13 cellular contexts compared by ENCODE assay signal in the genomic region with DNA sequence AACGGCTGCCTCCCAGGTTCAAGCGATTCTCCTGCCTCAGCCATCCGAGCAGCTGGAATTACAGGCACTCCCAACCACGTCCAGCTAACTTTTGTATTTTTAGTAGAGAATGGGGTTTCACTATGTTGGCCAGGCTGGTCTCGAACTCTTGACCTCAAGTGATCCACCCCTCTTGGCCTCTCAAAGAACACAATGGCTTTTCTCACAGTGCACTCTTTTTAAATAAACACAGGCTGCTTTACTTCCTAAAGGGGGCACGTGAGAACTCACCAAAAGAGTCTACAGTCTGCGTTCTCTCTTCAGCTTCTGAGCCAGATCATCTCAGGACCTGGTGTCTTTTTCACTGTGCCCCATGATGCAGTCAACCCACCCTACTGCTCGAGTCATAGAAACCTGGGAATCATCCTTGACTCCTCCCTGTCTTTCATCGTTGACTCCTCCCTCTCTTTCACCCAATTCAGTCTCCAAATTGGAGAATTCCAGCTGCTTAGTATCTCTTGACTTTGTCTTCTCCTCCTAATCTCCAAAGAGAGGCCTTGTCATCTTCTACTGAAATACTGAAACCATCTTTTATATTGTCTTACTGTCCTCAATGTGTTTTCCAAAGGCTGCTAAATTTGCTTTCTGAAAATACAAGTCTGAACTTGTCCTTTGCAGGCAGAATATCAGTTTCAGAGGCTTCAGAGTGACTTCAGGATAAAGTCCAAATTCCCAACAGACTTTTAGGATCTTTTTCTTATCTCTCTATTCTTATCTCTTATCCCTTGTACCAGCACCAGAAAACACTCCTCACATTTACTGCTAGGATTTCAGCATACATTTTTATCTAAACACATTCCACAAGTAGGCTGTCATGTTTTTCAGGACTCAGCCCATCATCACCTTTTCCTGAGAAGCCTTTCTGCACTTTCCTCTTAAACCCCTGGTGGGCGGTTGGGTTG.
DNase-seq lines count a peak whose midpoint lies in the region; ATAC-seq and TF ChIP-seq lines count a peak whose summit lies in the region.
"Had no signal": no experiment of that assay in that cellular context is flagged by ENCODE, and none has a peak within 500 bp of the region (broad histone marks: within the 10 kb centered on the region; RNA-seq: fewer than 3 reads in every experiment).

No MANE protein-coding gene starts in this region.

- peak; percentile 73 for DNase-seq in ELR (ENCODE audit: low read depth)
- no peak for DNase-seq in activated CD8-positive, alpha-beta T cell treated with anti-CD3 and anti-CD28 coated beads for 36 hours
- DNase-seq in foreskin keratinocyte = peak; percentile 28 to 46
- DNase-seq in omental fat pad (ENCODE audit: low spot score) = no peak
- DNase-seq in stimulated activated naive CD4-positive, alpha-beta T cell (lab: John Stamatoyannopoulos, UW) = no peak
- no peak for DNase-seq in activated CD4-positive, CD25-positive, alpha-beta regulatory T cell (lab: John Stamatoyannopoulos, UW)
- DNase-seq: activated CD4-positive, alpha-beta memory T cell treated with anti-CD3 and anti-CD28 coated beads for 36 hours; NCI-H446; stimulated activated CD4-positive, alpha-beta T cell treated with anti-CD3 and anti-CD28 coated beads, Interleukin-2, amount 100 ng/mL, for 24 hours; substantia nigra had no signal

- no peak for ATAC-seq in activated CD8-positive, alpha-beta T cell treated with anti-CD3 and anti-CD28 coated beads for 36 hours
- peak; percentile 79 for ATAC-seq in foreskin keratinocyte
- peak; percentile 22 for ATAC-seq in omental fat pad (ENCODE audit: low FRiP score)
- ATAC-seq in esophagus mucosa = no peak
- no peak for ATAC-seq in HG03432 (IDR thresholded peaks at IDR 0.05; ENCODE audit: unreplicated experiment)

- POLR2A ChIA-PET in activated CD8-positive, alpha-beta T cell treated with anti-CD3 and anti-CD28 coated beads for 36 hours (lab: Charles Lee) = interaction anchor here (1.0 kb wide), 1 partner anchor 79 kb away, joined by 3 read pairs; no protein-coding TSS in a partner anchor

- H3K4me1 Mint-ChIP-seq in activated CD8-positive, alpha-beta T cell treated with anti-CD3 and anti-CD28 coated beads for 36 hours (ENCODE audit: low read depth) = peaks cover 20% of the 10 kb centered on the region

- H3K27ac Mint-ChIP-seq in activated CD8-positive, alpha-beta T cell treated with anti-CD3 and anti-CD28 coated beads for 36 hours = peak overlapping the region; percentile 27
- H3K27ac Mint-ChIP-seq: activated CD4-positive, alpha-beta memory T cell treated with anti-CD3 and anti-CD28 coated beads for 36 hours had no signal

- no peak for TF ChIP-seq CTCF in activated CD8-positive, alpha-beta T cell treated with anti-CD3 and anti-CD28 coated beads for 36 hours (IDR thresholded peaks at IDR 0.05)
- TF ChIP-seq CTCF in foreskin keratinocyte (conservative IDR thresholded peaks at IDR 0.05) (no peak), omental fat pad (IDR thresholded peaks at IDR 0.05) (no peak)

- peaks cover 7% of the 10 kb centered on the region for H3K4me1 ChIP-seq in foreskin keratinocyte

- H3K9me3 Mint-ChIP-seq in activated CD8-positive, alpha-beta T cell treated with anti-CD3 and anti-CD28 coated beads for 36 hours = no peaks in the 10 kb centered on the region
- H3K9me3 Mint-ChIP-seq: activated CD4-positive, alpha-beta memory T cell treated with anti-CD3 and anti-CD28 coated beads for 36 hours had no signal

- no peaks in the 10 kb centered on the region for H3K36me3 Mint-ChIP-seq in activated CD8-positive, alpha-beta T cell treated with anti-CD3 and anti-CD28 coated beads for 36 hours (ENCODE audit: low read depth)
- H3K36me3 Mint-ChIP-seq: activated CD4-positive, alpha-beta memory T cell treated with anti-CD3 and anti-CD28 coated beads for 36 hours had no signal

- CTCF ChIA-PET in activated CD8-positive, alpha-beta T cell treated with anti-CD3 and anti-CD28 coated beads for 36 hours (lab: Charles Lee) = interaction anchor here (1.0 to 1.7 kb wide), 2 partner anchors 10 to 25 kb away, joined by 3 to 4 read pairs; no protein-coding TSS in a partner anchor

- intact Hi-C loops in activated CD8-positive, alpha-beta T cell treated with anti-CD3 and anti-CD28 coated beads for 36 hours (cut with micrococcal nuclease) = no loop called here

- no peaks in the 10 kb centered on the region for H3K27me3 Mint-ChIP-seq in activated CD8-positive, alpha-beta T cell treated with anti-CD3 and anti-CD28 coated beads for 36 hours
- H3K27me3 Mint-ChIP-seq: activated CD4-positive, alpha-beta memory T cell treated with anti-CD3 and anti-CD28 coated beads for 36 hours had no signal

- H3K27ac ChIP-seq in foreskin keratinocyte = no peak overlapping the region
- H3K27ac ChIP-seq: SJSA1 had no signal

- H3K4me3 Mint-ChIP-seq in activated CD8-positive, alpha-beta T cell treated with anti-CD3 and anti-CD28 coated beads for 36 hours = no peak overlapping the region
- H3K4me3 Mint-ChIP-seq: activated CD4-positive, alpha-beta memory T cell treated with anti-CD3 and anti-CD28 coated beads for 36 hours had no signal

- H3K27me3 ChIP-seq in foreskin keratinocyte = no peaks in the 10 kb centered on the region
- H3K27me3 ChIP-seq: SJSA1 had no signal

Comparison
In these comparisons a context has a peak if more than half of its experiments do, and no peak if none do; other contexts are left out.
1. DNase-seq: peak in ELR (single experiment) and foreskin keratinocyte (2 of 2); none in activated CD8-positive, alpha-beta T cell treated with anti-CD3 and anti-CD28 coated beads for 36 hours (single experiment), omental fat pad (single experiment), stimulated activated naive CD4-positive, alpha-beta T cell (0 of 6) and activated CD4-positive, CD25-positive, alpha-beta regulatory T cell (0 of 4).
2. ATAC-seq: peak in foreskin keratinocyte (single experiment) and omental fat pad (single experiment); none in activated CD8-positive, alpha-beta T cell treated with anti-CD3 and anti-CD28 coated beads for 36 hours (single experiment), esophagus mucosa (single experiment) and HG03432 (single experiment).